ENCODE assay signal across 8 cellular contexts in the genomic region with DNA sequence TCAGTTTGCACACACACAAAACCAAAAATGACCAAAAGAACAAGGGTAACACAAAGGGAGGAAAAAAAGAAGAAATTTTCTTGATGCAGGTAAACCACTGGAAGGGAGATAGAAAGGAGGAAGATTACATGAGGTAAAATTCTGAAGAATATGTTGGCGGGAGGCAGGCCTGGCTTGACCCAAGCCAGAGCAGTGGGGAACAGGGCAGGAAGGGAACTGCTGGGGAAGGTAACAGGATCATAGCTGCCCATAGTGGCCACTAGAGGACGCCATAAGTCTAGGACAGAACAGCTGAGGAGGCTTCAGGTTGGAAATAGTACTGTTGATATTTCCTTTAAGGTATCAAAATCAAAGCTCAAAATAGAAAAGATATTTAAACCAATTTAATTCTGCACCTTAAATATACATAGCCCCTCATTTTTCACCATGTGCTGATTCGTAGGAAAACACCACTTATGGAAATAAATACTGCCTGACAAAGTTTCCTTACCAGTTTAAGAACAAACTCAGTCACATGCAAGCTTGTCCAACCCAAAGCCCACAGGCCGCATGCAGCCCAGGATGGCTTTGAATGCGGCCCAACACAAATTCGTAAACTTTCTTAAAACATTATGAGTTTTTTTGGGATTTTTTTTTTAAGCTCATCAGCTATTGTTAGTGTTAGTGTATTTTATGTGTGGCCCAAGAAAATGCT. TPM values are rescaled to one million over a fixed set of nuclear protein-coding genes. Genes with fewer than 3 reads are reported as not detected.
DNase-seq lines count a peak whose midpoint lies in the region; ATAC-seq and TF ChIP-seq lines count a peak whose summit lies in the region.

No MANE protein-coding gene starts in this region.

- H3K27ac Mint-ChIP-seq in endodermal cell = peak overlapping the region; percentile 10

- intact Hi-C loops in transverse colon (cut with DNase I; ENCODE audit: low total_unique reads) = no loop called here

- H3K9me3 ChIP-seq in endodermal cell (ENCODE audit: control insufficient read depth, low read length) (no peaks in the 10 kb centered on the region), transverse colon (no peaks in the 10 kb centered on the region)

- TF ChIP-seq CTCF in endodermal cell (conservative IDR thresholded peaks at IDR 0.05) (peak; percentile 100), transverse colon (IDR thresholded peaks at IDR 0.05) (peak; percentile 78 to 92 (median 83))

- H3K4me1 ChIP-seq in endodermal cell (ENCODE audit: control insufficient read depth, insufficient read depth, low read length) = no peaks in the 10 kb centered on the region
- peaks cover 0 to 7% (median 0%) of the 10 kb centered on the region in 4 donors for H3K4me1 ChIP-seq in transverse colon

- TF ChIP-seq POLR2A in GM18505 (IDR thresholded peaks at IDR 0.05; ENCODE audit: borderline replicate concordance, extremely low read depth, insufficient read depth, insufficient read length) (no peak), transverse colon (IDR thresholded peaks at IDR 0.05) (no peak)

- no peaks in the 10 kb centered on the region for H3K9me3 Mint-ChIP-seq in endodermal cell

- no peak overlapping the region for H3K4me3 Mint-ChIP-seq in endodermal cell

- H3K27me3 Mint-ChIP-seq in endodermal cell (ENCODE audit: insufficient read depth) = no peaks in the 10 kb centered on the region

- no peak for TF ChIP-seq EP300 in transverse colon (IDR thresholded peaks at IDR 0.05; ENCODE audit: low read depth)

- H3K4me3 ChIP-seq in endodermal cell (ENCODE audit: low read length) = no peak overlapping the region
- no peak overlapping the region for H3K4me3 ChIP-seq in transverse colon

- peak; percentile 76 for ATAC-seq in GM18505 (IDR thresholded peaks at IDR 0.05; ENCODE audit: unreplicated experiment)
- ATAC-seq in HG03139 (IDR thresholded peaks at IDR 0.05; ENCODE audit: unreplicated experiment) = peak; percentile 81

- no peak overlapping the region for H3K27ac ChIP-seq in endodermal cell (ENCODE audit: low read depth, low read length)
- H3K27ac ChIP-seq in transverse colon = no peak overlapping the region

- in situ Hi-C loops in transverse colon (cut with MboI; ENCODE audit: low pct_ligation_motif_present in 1 of 4, low pct_unique_long_range_greater_than_20kb in 1 of 4, low sequenced_read_pairs in 3 of 4) = loop anchor here in 2 of 4 donors (25.0 kb wide), 1 partner anchor 264 kb away; no protein-coding TSS in a partner anchor

- peak; percentile 78 for DNase-seq in AG08395 (ENCODE audit: low spot score)
- DNase-seq in NCI-H345 (lab: John Stamatoyannopoulos, UW) = peak; percentile 23
- DNase-seq in activated CD4-positive, CD25-positive, alpha-beta regulatory T cell treated with anti-CD3 and anti-CD28 coated beads, Interleukin-2, amount 50 U/mL, for 72 hours = peak; percentile 34
- DNase-seq in endodermal cell = peak; percentile 82
- DNase-seq in mucosa of gallbladder (ENCODE audit: low spot score) = peak; percentile 40
- peak; percentile 29 for DNase-seq in transverse colon

- H3K36me3 ChIP-seq in endodermal cell (ENCODE audit: control insufficient read depth, insufficient read depth, low read length) = peaks cover 92% of the 10 kb centered on the region
- H3K36me3 ChIP-seq in transverse colon = peaks cover 0 to 74% (median 24%) of the 10 kb centered on the region in 4 donors

- 63 to 70% methylated on average over 2 to 6 of the region's 6 CpGs for WGBS in endodermal cell (ENCODE audit: insufficient coverage in 1 of 2, insufficient read length in 1 of 2), 2 experiments
- 64 to 68% methylated on average over 6 of the region's 6 CpGs for WGBS in transverse colon (ENCODE audit: low coverage in 1 of 2), 2 donors

- H3K27me3 ChIP-seq in endodermal cell (ENCODE audit: control insufficient read depth, insufficient read depth, low read length, poor library complexity, severe bottlenecking) (no peaks in the 10 kb centered on the region), transverse colon (no peaks in the 10 kb centered on the region)

- H3K4me1 Mint-ChIP-seq in endodermal cell = peaks cover 4% of the 10 kb centered on the region

- peaks cover 80% of the 10 kb centered on the region for H3K36me3 Mint-ChIP-seq in endodermal cell (ENCODE audit: low read depth)

- H3K9ac ChIP-seq in endodermal cell (ENCODE audit: extremely low read depth, low read length, poor library complexity, severe bottlenecking) = no peak overlapping the region

RNA-seq across cellular contexts. Expression of a gene that starts 15.5 kb away (rescaled TPM):
- total RNA-seq in endodermal cell (100 to 1,000 TPM in 1 of 2 donors, 10 to 100 TPM in 1; 95.7 to 119 TPM), mucosa of gallbladder (100 TPM), transverse colon (100 to 1,000 TPM in 1 of 4 donors, 10 to 100 TPM in 3; 63.2 to 102 (median 72.1) TPM)
- 62.9 TPM for polyA plus RNA-seq in endodermal cell (2013, experiment 1 of 2)
- polyA plus RNA-seq in endodermal cell (2013, experiment 2 of 2) = 62.4 TPM

RNA-seq across cellular contexts. Expression of a gene that starts 16.0 kb away (rescaled TPM):
- 100 to 1,000 TPM in 1 of 2 donors, 10 to 100 TPM in 1; 94.9 to 128 TPM for total RNA-seq in endodermal cell
- 70.7 TPM for polyA plus RNA-seq in endodermal cell (2013, experiment 1 of 2)
- 64.0 TPM for polyA plus RNA-seq in endodermal cell (2013, experiment 2 of 2)
- total RNA-seq in mucosa of gallbladder = 2.2 TPM
- 1 to 10 TPM in 2 of 4 donors, under 1 TPM in 1, not detected in 1; 0.60 to 4.9 (median 2.7) TPM for total RNA-seq in transverse colon

RNA-seq across cellular contexts. Expression of a gene that starts 52.3 kb away (rescaled TPM):
- total RNA-seq in endodermal cell (10 to 100 TPM; 15.1 to 17.2 TPM), mucosa of gallbladder (0.92 TPM), transverse colon (1 to 10 TPM in 1 of 4 donors, under 1 TPM in 2, not detected in 1; 0.27 to 6.8 (median 0.79) TPM)
- 13.9 TPM for polyA plus RNA-seq in endodermal cell (2013, experiment 1 of 2)
- polyA plus RNA-seq in endodermal cell (2013, experiment 2 of 2) = 14.2 TPM

Comparison
In these comparisons a context has a peak if more than half of its experiments do, and no peak if none do; other contexts are left out.
1. DNase-seq: peak in every context shown above with its lines; median percentile 82 in endodermal cell; 78 in AG08395; 40 in mucosa of gallbladder; 34 in activated CD4-positive, CD25-positive, alpha-beta regulatory T cell treated with anti-CD3 and anti-CD28 coated beads, Interleukin-2, amount 50 U/mL, for 72 hours; 29 in transverse colon; 23 in NCI-H345.
2. RNA of a gene that starts 16.0 kb away (total RNA-seq): 94.9 to 128 TPM in endodermal cell; 0.60 to 4.9 TPM in transverse colon and 2.2 TPM in mucosa of gallbladder (single experiment); every median in the first group is over 10 times any median in the second.